28 cellular contexts compared by ENCODE assay signal in genomic region chr5:126883801-126884200, GRCh38.
DNase-seq lines count a peak whose midpoint lies in the region; ATAC-seq, FAIRE-seq and TF ChIP-seq lines count a peak whose summit lies in the region.
"Had no signal": no experiment of that assay in that cellular context is flagged by ENCODE, and none has a peak within 500 bp of the region (broad histone marks: within the 10 kb centered on the region; RNA-seq: fewer than 3 reads in every experiment).

No MANE protein-coding gene starts in this region.

- peak overlapping the region; percentile 37 for H3K4me2 ChIP-seq in K562 (ENCODE audit: insufficient read depth, low read length)
- H3K4me2 ChIP-seq: GM23338, KMS-11 had no signal

- no peaks in the 10 kb centered on the region for H3K27me3 ChIP-seq in cardiac muscle cell
- no peaks in the 10 kb centered on the region for H3K27me3 ChIP-seq in right atrium auricular region
- H3K27me3 ChIP-seq in K562 (ENCODE audit: control insufficient read depth in 2 of 2, insufficient read depth in 2 of 2, low read length in 2 of 2), result no peaks in the 10 kb centered on the region
- H3K27me3 ChIP-seq in left lung, result no peaks in the 10 kb centered on the region
- H3K27me3 ChIP-seq: Peyer's patch, tibial nerve had no signal

- H3K27me3 Mint-ChIP-seq in stimulated activated naive B cell treated with anti-CD40 and anti-IgM and Interleukin-4, amounts not matched to agents 10 μg/mL and 1 μg/mL and 100 μg/mL, for 72 hours, result no peaks in the 10 kb centered on the region
- H3K27me3 Mint-ChIP-seq: dendritic cell treated with granulocyte-macrophage colony-stimulating factor and Interleukin-4, amounts not matched to agents 40 ng/mL and 50 ng/mL, for 4 days; naive thymus-derived CD4-positive, alpha-beta T cell; stimulated activated naive CD8-positive, alpha-beta T cell treated with anti-CD3 and anti-CD28 coated beads, Interleukin-15, Interleukin-2, amounts not matched to agents 100 ng/mL and 50 ng/mL, for 24 hours; T-cell had no signal

- no peak for FAIRE-seq in K562 (lab: Jason Lieb, UNC)

- no peaks in the 10 kb centered on the region for H3K9me3 Mint-ChIP-seq in stimulated activated naive B cell treated with anti-CD40 and anti-IgM and Interleukin-4, amounts not matched to agents 10 μg/mL and 1 μg/mL and 100 μg/mL, for 72 hours
- H3K9me3 Mint-ChIP-seq: activated naive CD4-positive, alpha-beta T cell treated with anti-CD3 and anti-CD28 coated beads for 36 hours; dendritic cell treated with granulocyte-macrophage colony-stimulating factor and Interleukin-4, amounts not matched to agents 40 ng/mL and 50 ng/mL, for 4 days; GM23338; stimulated activated naive CD8-positive, alpha-beta T cell treated with anti-CD3 and anti-CD28 coated beads, Interleukin-15, Interleukin-2, amounts not matched to agents 100 ng/mL and 50 ng/mL, for 24 hours; T-cell had no signal

- WGBS in K562 (ENCODE audit: insufficient coverage, low coverage, missing lambda C conversion rate), result 0% methylated on average over 2 of the region's 2 CpGs

- H3K27ac ChIP-seq in cardiac muscle cell (peak overlapping the region; percentile 25), right atrium auricular region (no peak overlapping the region), K562 (ENCODE audit: extremely low read depth, low read depth, low read length) (peak overlapping the region; percentile 73; the same call in 2 of the 3 replicates), left lung (no peak overlapping the region)
- H3K27ac ChIP-seq: KMS-11, Peyer's patch, tibial nerve had no signal

- CTCF ChIA-PET in K562 (lab: Yijun Ruan, JAX; ENCODE audit: low intra/inter-chr PET ratio), result no interaction called here

- intact Hi-C loops in K562 (cut with micrococcal nuclease) (loop anchor here (2.0 to 5.0 kb wide), 2 partner anchors 89 to 148 kb away; partner anchors contain the start of gene MARCHF3), left lung (cut with DNase I) (no loop called here)

- H3K36me3 ChIP-seq in cardiac muscle cell (no peaks in the 10 kb centered on the region), right atrium auricular region (no peaks in the 10 kb centered on the region), K562 (ENCODE audit: control insufficient read depth, insufficient read depth, low read length) (no peaks in the 10 kb centered on the region; the same call in 2 of the 3 replicates), left lung (no peaks in the 10 kb centered on the region)
- H3K36me3 ChIP-seq: Peyer's patch, tibial nerve had no signal

- in situ Hi-C loops in K562 (cut with MboI), result no loop called here

- H3K27ac Mint-ChIP-seq in stimulated activated naive B cell treated with anti-CD40 and anti-IgM and Interleukin-4, amounts not matched to agents 10 μg/mL and 1 μg/mL and 100 μg/mL, for 72 hours, result no peak overlapping the region
- H3K27ac Mint-ChIP-seq: activated naive CD4-positive, alpha-beta T cell treated with anti-CD3 and anti-CD28 coated beads for 36 hours; dendritic cell treated with granulocyte-macrophage colony-stimulating factor and Interleukin-4, amounts not matched to agents 40 ng/mL and 50 ng/mL, for 4 days; GM23338; T-cell had no signal

- no peak overlapping the region for H3K4me3 Mint-ChIP-seq in stimulated activated naive B cell treated with anti-CD40 and anti-IgM and Interleukin-4, amounts not matched to agents 10 μg/mL and 1 μg/mL and 100 μg/mL, for 72 hours
- H3K4me3 Mint-ChIP-seq: activated naive CD4-positive, alpha-beta T cell treated with anti-CD3 and anti-CD28 coated beads for 36 hours; dendritic cell treated with granulocyte-macrophage colony-stimulating factor and Interleukin-4, amounts not matched to agents 40 ng/mL and 50 ng/mL, for 4 days; GM23338; naive thymus-derived CD4-positive, alpha-beta T cell; stimulated activated naive CD8-positive, alpha-beta T cell treated with anti-CD3 and anti-CD28 coated beads, Interleukin-15, Interleukin-2, amounts not matched to agents 100 ng/mL and 50 ng/mL, for 24 hours; T-cell had no signal

- H3K36me3 Mint-ChIP-seq in stimulated activated naive B cell treated with anti-CD40 and anti-IgM and Interleukin-4, amounts not matched to agents 10 μg/mL and 1 μg/mL and 100 μg/mL, for 72 hours, result peaks cover 39 to 48% of the 10 kb centered on the region in 2 donors

- ATAC-seq in K562 (peak; percentile 81), left lung (peak; percentile 41), HG03439 (IDR thresholded peaks at IDR 0.05; ENCODE audit: unreplicated experiment) (no peak)
- ATAC-seq in stimulated activated naive B cell treated with anti-CD40 and anti-IgM and Interleukin-4, amounts not matched to agents 10 μg/mL and 1 μg/mL and 100 μg/mL, for 72 hours (replicated peaks), result no peak
- ATAC-seq: GM23338; naive thymus-derived CD4-positive, alpha-beta T cell; T-cell had no signal

- no peaks in the 10 kb centered on the region; the same call in 1 of the 2 replicates for H4K20me1 ChIP-seq in K562 (replicated peaks; ENCODE audit: control insufficient read depth, insufficient read depth, low read length)

- H3K4me1 ChIP-seq in cardiac muscle cell (ENCODE audit: low read depth) (peaks cover 19% of the 10 kb centered on the region), right atrium auricular region (peaks cover 0 to 5% of the 10 kb centered on the region in 2 donors), K562 (replicated peaks in 1 of 2; ENCODE audit: control insufficient read depth in 2 of 2, insufficient read depth in 2 of 2, low read length in 2 of 2) (peaks cover 8 to 53% of the 10 kb centered on the region in 2 experiments), left lung (no peaks in the 10 kb centered on the region)
- H3K4me1 ChIP-seq: Peyer's patch, tibial nerve had no signal

- DNase-seq in cardiac muscle cell (ENCODE audit: low read depth in 1 of 2, low spot score in 1 of 2) (peak in 1 of 2 donors; percentile 26), right atrium auricular region (ENCODE audit: low spot score) (no peak), K562 (ENCODE audit: extremely low read depth in 1 of 4, low spot score in 3 of 4) (peak in 2 of 4 experiments; percentile 38 to 63), left lung (no peak), NCI-H1105 (lab: John Stamatoyannopoulos, UW) (no peak)
- no peak for DNase-seq in stimulated activated naive CD4-positive, alpha-beta T cell (lab: John Stamatoyannopoulos, UW)
- DNase-seq in stimulated activated naive B cell treated with anti-CD40 and anti-IgM and Interleukin-4, amounts not matched to agents 10 μg/mL and 1 μg/mL and 100 μg/mL, for 72 hours, result no peak
- DNase-seq: activated CD4-positive, alpha-beta T cell treated with anti-CD3 and anti-CD28 coated beads for 4 hours; activated naive CD4-positive, alpha-beta T cell treated with anti-CD3 and anti-CD28 coated beads for 36 hours; activated T-cell treated with anti-CD3 and anti-CD28 coated beads, Interleukin-2, amount 50 U/mL, for 48 hours; caudate nucleus; GDM1; head of caudate nucleus; mesendoderm; naive thymus-derived CD4-positive, alpha-beta T cell; NCI-H146; NCI-H510A treated with DMSO at 0.1 percent for 48 hours; occipital lobe; Peyer's patch; right cardiac atrium; SIG-M5; T-cell had no signal

- no peak for TF ChIP-seq POLR2A in K562 (conservative IDR thresholded peaks at IDR 0.05)

- H3K9me3 ChIP-seq in cardiac muscle cell (ENCODE audit: low read depth), result no peaks in the 10 kb centered on the region
- H3K9me3 ChIP-seq in right atrium auricular region, result no peaks in the 10 kb centered on the region
- H3K9me3 ChIP-seq in K562 (replicated peaks; ENCODE audit: control insufficient read depth, insufficient read depth, low read depth, low read length), result no peaks in the 10 kb centered on the region
- no peaks in the 10 kb centered on the region for H3K9me3 ChIP-seq in left lung
- H3K9me3 ChIP-seq: Peyer's patch, tibial nerve had no signal

- peaks cover 6% of the 10 kb centered on the region; the same call in 1 of the 3 replicates for H3K79me2 ChIP-seq in K562 (ENCODE audit: control insufficient read depth, insufficient read depth, low read length)

- no peak overlapping the region for H3K4me3 ChIP-seq in cardiac muscle cell
- H3K4me3 ChIP-seq in right atrium auricular region, result no peak overlapping the region
- H3K4me3 ChIP-seq in K562, result no peak overlapping the region
- no peak overlapping the region for H3K4me3 ChIP-seq in left lung
- H3K4me3 ChIP-seq: GM23338, Peyer's patch, tibial nerve had no signal

- TF ChIP-seq RAD21 in K562 (CRISPR knock-in tag; conservative IDR thresholded peaks at IDR 0.05 in 1 of 2, IDR thresholded peaks at IDR 0.05 in 1 of 2), result no peak

- no peaks in the 10 kb centered on the region for H3K9me1 ChIP-seq in K562 (ENCODE audit: control insufficient read depth, insufficient read depth, low read length)

- POLR2A ChIA-PET in K562 (lab: Yijun Ruan, JAX), result interaction anchor here (0.7 to 1.7 kb wide), 5 partner anchors 16 to 146 kb away, joined by 3 to 5 read pairs (median 4); no protein-coding TSS in a partner anchor

- TF ChIP-seq EP300 in K562 (IDR thresholded peaks at IDR 0.05; ENCODE audit: low read length), result no peak; the same call in 1 of the 2 replicates

- no TSS peak for BruUV-seq in K562 (replicated peaks; lab: Mats Ljungman, UMichigan)

- H3K4me1 Mint-ChIP-seq in stimulated activated naive B cell treated with anti-CD40 and anti-IgM and Interleukin-4, amounts not matched to agents 10 μg/mL and 1 μg/mL and 100 μg/mL, for 72 hours, result peaks cover 14 to 24% of the 10 kb centered on the region in 2 donors

- TF ChIP-seq CTCF in cardiac muscle cell (IDR thresholded peaks at IDR 0.05; ENCODE audit: low read depth, low read length) (no peak), right atrium auricular region (IDR thresholded peaks at IDR 0.05) (no peak), K562 (IDR thresholded peaks at IDR 0.05 in 2 of 3, conservative IDR thresholded peaks at IDR 0.05 in 1 of 3; ENCODE audit: insufficient read depth in 2 of 3, low read depth in 1 of 3, low read length in 3 of 3) (no peak; a peak in 1 of 6 replicates), left lung (IDR thresholded peaks at IDR 0.05) (no peak)

- no peak overlapping the region for H2AFZ ChIP-seq in K562 (ENCODE audit: low read depth, low read length)
- H2AFZ ChIP-seq: GM23338 had no signal

- peak overlapping the region in 1 of 2 experiments; percentile 42; a peak in 1 of 4 replicates for H3K9ac ChIP-seq in K562 (ENCODE audit: insufficient read depth in 1 of 2, low read depth in 2 of 2, low read length in 2 of 2)
- H3K9ac ChIP-seq: KMS-11 had no signal

TF ChIP-seq in K562, 482 proteins besides CTCF, POLR2A, EP300 and RAD21 (continues in another document):
- TF ChIP-seq ZNF384 (IDR thresholded peaks at IDR 0.05; ENCODE audit: low read depth, low read length), result peak; percentile 42; the same call in 1 of the 2 replicates
- TF ChIP-seq ZNF395 (CRISPR knock-in tag; IDR thresholded peaks at IDR 0.05), result 0 out of 2 replicates have a peak, but pooled peaks have one; percentile 3

Comparison
In these comparisons a context has a peak if more than half of its experiments do, and no peak if none do; other contexts are left out.
1. H3K27ac ChIP-seq: peak in cardiac muscle cell (single experiment) and K562 (single experiment); none in right atrium auricular region (0 of 2) and left lung (0 of 2).
2. ATAC-seq: peak in K562 (single experiment) and left lung (single experiment); none in stimulated activated naive B cell treated with anti-CD40 and anti-IgM and Interleukin-4, amounts not matched to agents 10 μg/mL and 1 μg/mL and 100 μg/mL, for 72 hours (0 of 2) and HG03439 (single experiment).